Comparison of ENCODE assay signal across 8 cellular contexts in genomic region chr3:122299872-122300460, GRCh38. TPM values are rescaled to one million over a fixed set of nuclear protein-coding genes. Genes with fewer than 3 reads are reported as not detected.
A peak's percentile ranks its signal among the peaks of the same experiment; 100 is the strongest.
DNase-seq lines count a peak whose midpoint lies in the region; ATAC-seq, FAIRE-seq and TF ChIP-seq lines count a peak whose summit lies in the region.

No MANE protein-coding gene starts in this region.

- no peak for ATAC-seq in upper lobe of left lung (ENCODE audit: low FRiP score in 2 of 2)
- no peak for ATAC-seq in GM18502 (IDR thresholded peaks at IDR 0.05; ENCODE audit: poor library complexity, unreplicated experiment)

- no peaks in the 10 kb centered on the region for H3K36me3 ChIP-seq in upper lobe of left lung

- DNase-seq in COLO829 (ENCODE audit: low spot score), result peak; percentile 26
- DNase-seq in HT-29 (ENCODE audit: low spot score), result peak; percentile 74
- no peak for DNase-seq in frontal cortex (ENCODE audit: low spot score in 2 of 2)
- DNase-seq in upper lobe of left lung, result no peak
- no peak for DNase-seq in anterior cingulate cortex (lab: John Stamatoyannopoulos, UW)
- no peak for DNase-seq in occipital lobe (lab: John Stamatoyannopoulos, UW)

- no peak overlapping the region for H3K27ac ChIP-seq in upper lobe of left lung

- H3K9me3 ChIP-seq in upper lobe of left lung, result peaks cover 0 to 6% (median 0%) of the 10 kb centered on the region in 4 donors

- 81 to 90% methylated on average over 12 of the region's 12 CpGs for WGBS in upper lobe of left lung, 2 donors

- FAIRE-seq in frontal cortex (lab: Jason Lieb, UNC), result peak; percentile 97

- H3K4me1 ChIP-seq in upper lobe of left lung, result peaks cover 0 to 4% (median 3%) of the 10 kb centered on the region in 4 donors

- no peak overlapping the region for H3K4me3 ChIP-seq in WI38 (ENCODE audit: low read depth, low read length)
- H3K4me3 ChIP-seq in upper lobe of left lung, result no peak overlapping the region

- TF ChIP-seq EP300 in upper lobe of left lung (IDR thresholded peaks at IDR 0.05), result no peak

- no peaks in the 10 kb centered on the region for H3K27me3 ChIP-seq in upper lobe of left lung

- TF ChIP-seq CTCF in WI38 (IDR thresholded peaks at IDR 0.05; ENCODE audit: low read depth, low read length) (peak; percentile 41; the same call in 1 of the 2 replicates), upper lobe of left lung (IDR thresholded peaks at IDR 0.05) (peak in 4 of 6 experiments; percentile 37 to 41 (median 38))

- TF ChIP-seq POLR2A in upper lobe of left lung (IDR thresholded peaks at IDR 0.05), result no peak

RNA-seq across cellular contexts. Expression of gene CSTA, which starts 25.1 kb away (rescaled TPM):
- total RNA-seq in HT-29 (2014; rRNA removed; shearing (Covaris generic)), result not detected in 2 replicates
- total RNA-seq in frontal cortex (not detected), upper lobe of left lung (10 to 100 TPM in 5 of 6 donors, 1 to 10 TPM in 1; 6.0 to 40.5 (median 16.4) TPM), occipital lobe (not detected)

Comparison
In these comparisons a context has a peak if more than half of its experiments do, and no peak if none do; other contexts are left out.
1. DNase-seq: peak in COLO829 (single experiment) and HT-29 (single experiment); none in frontal cortex (0 of 2), upper lobe of left lung (0 of 2), anterior cingulate cortex (0 of 58) and occipital lobe (single experiment).